ENCODE assay signal across 19 cellular contexts in the genomic region with DNA sequence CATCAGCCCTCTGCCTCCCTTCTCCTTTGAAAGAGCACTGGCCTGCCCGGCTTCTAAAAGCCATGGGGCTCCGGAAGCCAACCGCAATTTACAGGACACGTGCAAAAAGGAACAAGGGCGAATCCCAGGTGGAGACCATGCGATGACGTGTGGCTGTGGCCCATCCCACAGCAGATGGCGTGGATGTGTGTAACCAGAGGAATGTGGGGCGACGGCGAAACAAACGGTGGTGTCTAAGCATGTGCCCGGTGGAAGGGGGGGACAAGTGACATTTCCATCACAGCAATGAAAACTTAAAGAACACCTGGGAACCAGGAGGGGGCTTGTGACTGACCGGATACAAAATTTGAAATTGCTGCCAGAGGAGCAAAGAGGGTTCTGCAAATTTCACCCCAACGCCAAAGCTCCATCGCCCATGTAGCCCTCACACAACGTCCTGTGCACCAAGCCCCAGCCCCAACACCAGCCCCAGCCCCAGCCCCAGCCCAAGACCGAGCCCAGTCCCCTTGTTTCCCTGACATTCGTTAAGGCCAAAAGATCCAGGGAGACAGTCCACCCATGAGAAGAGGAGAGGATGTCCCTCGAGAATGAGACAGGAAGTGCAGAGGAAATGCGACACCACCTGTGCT.
"Had no signal": no experiment of that assay in that cellular context is flagged by ENCODE, and none has a peak within 500 bp of the region (broad histone marks: within the 10 kb centered on the region; RNA-seq: fewer than 3 reads in every experiment).

No MANE protein-coding gene starts in this region.

- H3K36me3 ChIP-seq: breast epithelium, heart left ventricle, neutrophil, right lobe of liver, tibial artery had no signal

- H3K4me1 ChIP-seq: breast epithelium had no signal

- H2AFZ ChIP-seq: parathyroid adenoma had no signal

- H3K27ac ChIP-seq: breast epithelium, heart left ventricle, neutrophil, parathyroid adenoma, right lobe of liver, tibial artery had no signal

- H3K4me3 Mint-ChIP-seq: activated naive CD8-positive, alpha-beta T cell treated with anti-CD3 and anti-CD28 coated beads for 36 hours; activated T-cell treated with anti-CD3 and anti-CD28 coated beads, Interleukin-2, amount 50 U/mL, for 4 hours; stimulated activated effector memory CD8-positive, alpha-beta T cell treated with anti-CD3 and anti-CD28 coated beads, Interleukin-12 subunit alpha, Interleukin-12 subunit beta, amount 100 ng/mL, for 72 hours; WTC11 had no signal

- H3K9me3 Mint-ChIP-seq: activated naive CD8-positive, alpha-beta T cell treated with anti-CD3 and anti-CD28 coated beads for 36 hours; activated T-cell treated with anti-CD3 and anti-CD28 coated beads, Interleukin-2, amount 50 U/mL, for 4 hours; stimulated activated effector memory CD8-positive, alpha-beta T cell treated with anti-CD3 and anti-CD28 coated beads, Interleukin-12 subunit alpha, Interleukin-12 subunit beta, amount 100 ng/mL, for 72 hours; stimulated activated naive CD8-positive, alpha-beta T cell treated with anti-CD3 and anti-CD28 coated beads, Interleukin-15, amount 100 ng/mL, for 72 hours; WTC11 had no signal

- DNase-seq: activated CD8-positive, alpha-beta memory T cell treated with anti-CD3 and anti-CD28 coated beads, Interleukin-2, amount 50 U/mL, for 4 hours; activated naive CD4-positive, alpha-beta T cell treated with Interleukin-2 at 50 U/mL for 16 hours; activated naive CD8-positive, alpha-beta T cell treated with anti-CD3 and anti-CD28 coated beads for 36 hours; activated T-cell treated with anti-CD3 and anti-CD28 coated beads, Interleukin-2, amount 50 U/mL, for 4 hours; islet precursor cell; right lobe of liver; small intestine; stimulated activated CD4-positive, alpha-beta T cell treated with anti-CD3 and anti-CD28 coated beads, Interleukin-2, amount 100 ng/mL, for 24 hours; stimulated activated naive CD8-positive, alpha-beta T cell treated with anti-CD3 and anti-CD28 coated beads, Interleukin-15, amount 100 ng/mL, for 72 hours; T1000; tibial artery had no signal

- H3K27me3 ChIP-seq: breast epithelium, right lobe of liver, tibial artery had no signal

- H3K4me3 ChIP-seq: breast epithelium, heart left ventricle, lung, right lobe of liver, tibial artery had no signal

- ATAC-seq: activated T-cell treated with anti-CD3 and anti-CD28 coated beads, Interleukin-2, amount 50 U/mL, for 4 hours; heart left ventricle; naive thymus-derived CD4-positive, alpha-beta T cell; right lobe of liver; stimulated activated effector memory CD8-positive, alpha-beta T cell treated with anti-CD3 and anti-CD28 coated beads, Interleukin-12 subunit alpha, Interleukin-12 subunit beta, amount 100 ng/mL, for 72 hours; stimulated activated naive CD8-positive, alpha-beta T cell treated with anti-CD3 and anti-CD28 coated beads, Interleukin-15, amount 100 ng/mL, for 72 hours; WTC11 had no signal

- H3K27ac Mint-ChIP-seq: activated naive CD8-positive, alpha-beta T cell treated with anti-CD3 and anti-CD28 coated beads for 36 hours; stimulated activated effector memory CD8-positive, alpha-beta T cell treated with anti-CD3 and anti-CD28 coated beads, Interleukin-12 subunit alpha, Interleukin-12 subunit beta, amount 100 ng/mL, for 72 hours; stimulated activated naive CD8-positive, alpha-beta T cell treated with anti-CD3 and anti-CD28 coated beads, Interleukin-15, amount 100 ng/mL, for 72 hours; WTC11 had no signal

- H3K9me3 ChIP-seq: breast epithelium, heart left ventricle, neutrophil, right lobe of liver, tibial artery had no signal

- H3K9ac ChIP-seq: parathyroid adenoma had no signal

- H3K36me3 Mint-ChIP-seq: WTC11 had no signal
